Comparison of ENCODE assay signal across 1 cellular context in the genomic region with DNA sequence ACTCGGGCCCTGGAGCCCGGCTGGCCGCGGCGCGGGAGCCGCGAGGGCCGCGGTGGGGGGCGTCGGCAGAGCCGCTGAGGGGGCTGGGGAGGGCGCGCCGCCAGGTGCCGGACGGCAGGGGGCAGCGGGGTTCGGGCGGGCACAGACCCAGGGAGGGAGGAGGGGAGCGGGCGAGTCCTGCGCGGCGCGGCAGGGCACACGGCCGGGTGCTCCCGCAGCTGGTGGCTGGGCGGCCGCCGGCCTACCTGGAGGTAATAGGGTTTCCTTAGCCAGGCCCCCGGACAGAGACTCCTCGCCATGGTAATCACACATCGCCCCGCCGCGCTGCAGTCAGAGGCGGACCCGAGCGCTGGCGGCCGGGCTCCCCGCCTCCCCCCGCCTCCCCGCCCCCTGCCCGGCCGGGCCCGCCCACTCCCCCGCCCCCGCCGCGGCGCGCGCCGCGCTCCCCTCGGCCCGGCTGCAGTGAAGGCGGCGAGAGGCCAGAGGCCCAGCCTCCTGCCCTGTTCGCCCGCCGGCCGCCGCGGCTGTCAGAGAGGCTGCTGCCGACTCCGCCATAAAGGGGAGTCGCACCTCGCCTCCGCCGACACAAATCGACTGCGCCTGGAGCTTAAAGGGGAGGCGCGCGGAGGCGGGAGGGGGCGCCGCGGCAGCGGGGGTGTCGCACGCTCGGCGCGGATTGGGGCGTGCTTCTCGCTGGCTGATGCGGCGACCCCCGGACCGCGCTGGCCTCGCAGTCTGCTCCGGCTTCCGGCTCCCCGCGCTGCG.
TF ChIP-seq lines count a peak whose summit lies in the region.

A gene (minus strand): TSS at position 332 of the 765 bp plus-strand sequence. CDS start 33 bp downstream, at position 299.

TF ChIP-seq in HepG2, 621 proteins besides CTCF, POLR2A, EP300 and RAD21 (continued from another document and continues in another):
- TF ChIP-seq SP5 (CRISPR knock-in tag; IDR thresholded peaks at IDR 0.05; ENCODE audit: borderline replicate concordance, low read depth) = peak; percentile 21; the same call in 1 of the 2 replicates
- TF ChIP-seq BORCS8-MEF2B (CRISPR knock-in tag; IDR thresholded peaks at IDR 0.05) = peak; percentile 62; the same call in 1 of the 2 replicates
- TF ChIP-seq JUN (CRISPR knock-in tag; IDR thresholded peaks at IDR 0.05) = 0 out of 2 replicates have a peak, but pooled peaks have one; percentile 15
- no peak for TF ChIP-seq ZFAT (CRISPR knock-in tag; conservative IDR thresholded peaks at IDR 0.05)
- TF ChIP-seq RFXAP (CRISPR knock-in tag; IDR thresholded peaks at IDR 0.05; ENCODE audit: borderline replicate concordance) = peak; percentile 43; the same call in 1 of the 2 replicates
- TF ChIP-seq, protein P1, sequence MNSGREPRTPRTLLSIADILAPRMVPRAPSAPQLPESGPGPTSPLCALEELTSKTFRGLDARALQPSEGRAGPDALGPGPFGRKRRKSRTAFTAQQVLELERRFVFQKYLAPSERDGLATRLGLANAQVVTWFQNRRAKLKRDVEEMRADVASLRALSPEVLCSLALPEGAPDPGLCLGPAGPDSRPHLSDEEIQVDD (CRISPR knock-in tag; IDR thresholded peaks at IDR 0.05; ENCODE audit: borderline replicate concordance) = peak; percentile 62; the same call in 1 of the 2 replicates
- TF ChIP-seq, protein P2, sequence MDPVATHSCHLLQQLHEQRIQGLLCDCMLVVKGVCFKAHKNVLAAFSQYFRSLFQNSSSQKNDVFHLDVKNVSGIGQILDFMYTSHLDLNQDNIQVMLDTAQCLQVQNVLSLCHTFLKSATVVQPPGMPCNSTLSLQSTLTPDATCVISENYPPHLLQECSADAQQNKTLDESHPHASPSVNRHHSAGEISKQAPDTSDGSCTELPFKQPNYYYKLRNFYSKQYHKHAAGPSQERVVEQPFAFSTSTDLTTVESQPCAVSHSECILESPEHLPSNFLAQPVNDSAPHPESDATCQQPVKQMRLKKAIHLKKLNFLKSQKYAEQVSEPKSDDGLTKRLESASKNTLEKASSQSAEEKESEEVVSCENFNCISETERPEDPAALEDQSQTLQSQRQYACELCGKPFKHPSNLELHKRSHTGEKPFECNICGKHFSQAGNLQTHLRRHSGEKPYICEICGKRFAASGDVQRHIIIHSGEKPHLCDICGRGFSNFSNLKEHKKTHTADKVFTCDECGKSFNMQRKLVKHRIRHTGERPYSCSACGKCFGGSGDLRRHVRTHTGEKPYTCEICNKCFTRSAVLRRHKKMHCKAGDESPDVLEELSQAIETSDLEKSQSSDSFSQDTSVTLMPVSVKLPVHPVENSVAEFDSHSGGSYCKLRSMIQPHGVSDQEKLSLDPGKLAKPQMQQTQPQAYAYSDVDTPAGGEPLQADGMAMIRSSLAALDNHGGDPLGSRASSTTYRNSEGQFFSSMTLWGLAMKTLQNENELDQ (CRISPR knock-in tag; IDR thresholded peaks at IDR 0.05; ENCODE audit: borderline replicate concordance) = no peak
- TF ChIP-seq ZMYM3 (CRISPR knock-in tag; IDR thresholded peaks at IDR 0.05) = 0 out of 2 replicates have a peak, but pooled peaks have one; percentile 13
- TF ChIP-seq ZIK1 (CRISPR knock-in tag; IDR thresholded peaks at IDR 0.05; ENCODE audit: borderline replicate concordance, low read depth) = 0 out of 2 replicates have a peak, but pooled peaks have one; percentile 15
- peak; percentile 35; the same call in 1 of the 2 replicates for TF ChIP-seq ZNF543 (CRISPR knock-in tag; IDR thresholded peaks at IDR 0.05)
- peak; percentile 45; the same call in 1 of the 2 replicates for TF ChIP-seq KMT2A (CRISPR knock-in tag; IDR thresholded peaks at IDR 0.05)
- TF ChIP-seq, protein P3, sequence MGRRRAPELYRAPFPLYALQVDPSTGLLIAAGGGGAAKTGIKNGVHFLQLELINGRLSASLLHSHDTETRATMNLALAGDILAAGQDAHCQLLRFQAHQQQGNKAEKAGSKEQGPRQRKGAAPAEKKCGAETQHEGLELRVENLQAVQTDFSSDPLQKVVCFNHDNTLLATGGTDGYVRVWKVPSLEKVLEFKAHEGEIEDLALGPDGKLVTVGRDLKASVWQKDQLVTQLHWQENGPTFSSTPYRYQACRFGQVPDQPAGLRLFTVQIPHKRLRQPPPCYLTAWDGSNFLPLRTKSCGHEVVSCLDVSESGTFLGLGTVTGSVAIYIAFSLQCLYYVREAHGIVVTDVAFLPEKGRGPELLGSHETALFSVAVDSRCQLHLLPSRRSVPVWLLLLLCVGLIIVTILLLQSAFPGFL (CRISPR knock-in tag; IDR thresholded peaks at IDR 0.05) = no peak
- no peak for TF ChIP-seq HCFC1 (IDR thresholded peaks at IDR 0.05; ENCODE audit: low read depth, low read length)
- no peak for TF ChIP-seq SMAD3 (CRISPR knock-in tag; IDR thresholded peaks at IDR 0.05)
- TF ChIP-seq, protein P4, sequence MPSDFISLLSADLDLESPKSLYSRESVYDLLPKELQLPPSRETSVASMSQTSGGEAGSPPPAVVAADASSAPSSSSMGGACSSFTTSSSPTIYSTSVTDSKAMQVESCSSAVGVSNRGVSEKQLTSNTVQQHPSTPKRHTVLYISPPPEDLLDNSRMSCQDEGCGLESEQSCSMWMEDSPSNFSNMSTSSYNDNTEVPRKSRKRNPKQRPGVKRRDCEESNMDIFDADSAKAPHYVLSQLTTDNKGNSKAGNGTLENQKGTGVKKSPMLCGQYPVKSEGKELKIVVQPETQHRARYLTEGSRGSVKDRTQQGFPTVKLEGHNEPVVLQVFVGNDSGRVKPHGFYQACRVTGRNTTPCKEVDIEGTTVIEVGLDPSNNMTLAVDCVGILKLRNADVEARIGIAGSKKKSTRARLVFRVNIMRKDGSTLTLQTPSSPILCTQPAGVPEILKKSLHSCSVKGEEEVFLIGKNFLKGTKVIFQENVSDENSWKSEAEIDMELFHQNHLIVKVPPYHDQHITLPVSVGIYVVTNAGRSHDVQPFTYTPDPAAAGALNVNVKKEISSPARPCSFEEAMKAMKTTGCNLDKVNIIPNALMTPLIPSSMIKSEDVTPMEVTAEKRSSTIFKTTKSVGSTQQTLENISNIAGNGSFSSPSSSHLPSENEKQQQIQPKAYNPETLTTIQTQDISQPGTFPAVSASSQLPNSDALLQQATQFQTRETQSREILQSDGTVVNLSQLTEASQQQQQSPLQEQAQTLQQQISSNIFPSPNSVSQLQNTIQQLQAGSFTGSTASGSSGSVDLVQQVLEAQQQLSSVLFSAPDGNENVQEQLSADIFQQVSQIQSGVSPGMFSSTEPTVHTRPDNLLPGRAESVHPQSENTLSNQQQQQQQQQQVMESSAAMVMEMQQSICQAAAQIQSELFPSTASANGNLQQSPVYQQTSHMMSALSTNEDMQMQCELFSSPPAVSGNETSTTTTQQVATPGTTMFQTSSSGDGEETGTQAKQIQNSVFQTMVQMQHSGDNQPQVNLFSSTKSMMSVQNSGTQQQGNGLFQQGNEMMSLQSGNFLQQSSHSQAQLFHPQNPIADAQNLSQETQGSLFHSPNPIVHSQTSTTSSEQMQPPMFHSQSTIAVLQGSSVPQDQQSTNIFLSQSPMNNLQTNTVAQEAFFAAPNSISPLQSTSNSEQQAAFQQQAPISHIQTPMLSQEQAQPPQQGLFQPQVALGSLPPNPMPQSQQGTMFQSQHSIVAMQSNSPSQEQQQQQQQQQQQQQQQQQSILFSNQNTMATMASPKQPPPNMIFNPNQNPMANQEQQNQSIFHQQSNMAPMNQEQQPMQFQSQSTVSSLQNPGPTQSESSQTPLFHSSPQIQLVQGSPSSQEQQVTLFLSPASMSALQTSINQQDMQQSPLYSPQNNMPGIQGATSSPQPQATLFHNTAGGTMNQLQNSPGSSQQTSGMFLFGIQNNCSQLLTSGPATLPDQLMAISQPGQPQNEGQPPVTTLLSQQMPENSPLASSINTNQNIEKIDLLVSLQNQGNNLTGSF (CRISPR knock-in tag; IDR thresholded peaks at IDR 0.05) = no peak
- peak; percentile 73; the same call in 1 of the 2 replicates for TF ChIP-seq SALL1 (CRISPR knock-in tag; IDR thresholded peaks at IDR 0.05)
- TF ChIP-seq, protein P5, sequence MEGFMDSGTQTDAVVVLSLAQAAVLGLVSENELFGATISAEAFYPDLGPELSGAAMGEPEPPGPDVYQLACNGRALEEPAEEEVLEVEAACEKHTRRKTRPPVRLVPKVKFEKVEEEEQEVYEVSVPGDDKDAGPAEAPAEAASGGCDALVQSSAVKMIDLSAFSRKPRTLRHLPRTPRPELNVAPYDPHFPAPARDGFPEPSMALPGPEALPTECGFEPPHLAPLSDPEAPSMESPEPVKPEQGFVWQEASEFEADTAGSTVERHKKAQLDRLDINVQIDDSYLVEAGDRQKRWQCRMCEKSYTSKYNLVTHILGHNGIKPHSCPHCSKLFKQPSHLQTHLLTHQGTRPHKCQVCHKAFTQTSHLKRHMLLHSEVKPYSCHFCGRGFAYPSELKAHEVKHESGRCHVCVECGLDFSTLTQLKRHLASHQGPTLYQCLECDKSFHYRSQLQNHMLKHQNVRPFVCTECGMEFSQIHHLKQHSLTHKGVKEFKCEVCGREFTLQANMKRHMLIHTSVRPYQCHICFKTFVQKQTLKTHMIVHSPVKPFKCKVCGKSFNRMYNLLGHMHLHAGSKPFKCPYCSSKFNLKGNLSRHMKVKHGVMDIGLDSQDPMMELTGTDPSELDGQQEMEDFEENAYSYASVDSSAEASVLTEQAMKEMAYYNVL (CRISPR knock-in tag; IDR thresholded peaks at IDR 0.05; ENCODE audit: borderline replicate concordance) = peak; percentile 57; the same call in 1 of the 2 replicates
- TF ChIP-seq ZNF451 (CRISPR knock-in tag; IDR thresholded peaks at IDR 0.05) = no peak
- TF ChIP-seq CEBPG (CRISPR knock-in tag; IDR thresholded peaks at IDR 0.05) = no peak
- TF ChIP-seq RNF2 (conservative IDR thresholded peaks at IDR 0.05; ENCODE audit: low read depth) = 0 out of 2 replicates have a peak, but pooled peaks have one; percentile 26
- TF ChIP-seq SMAD1 (CRISPR knock-in tag; IDR thresholded peaks at IDR 0.05; ENCODE audit: borderline replicate concordance, low read depth) = peak; percentile 25; the same call in 1 of the 2 replicates
- 0 out of 2 replicates have a peak, but pooled peaks have one; percentile 35 for TF ChIP-seq SNAPC2 (CRISPR knock-in tag; IDR thresholded peaks at IDR 0.05)
- TF ChIP-seq ZNF207 (IDR thresholded peaks at IDR 0.05; ENCODE audit: borderline replicate concordance) = no peak
- no peak for TF ChIP-seq ZNF3 (CRISPR knock-in tag; IDR thresholded peaks at IDR 0.05)
- TF ChIP-seq ZNF788 (CRISPR knock-in tag; IDR thresholded peaks at IDR 0.05; ENCODE audit: borderline replicate concordance) = peak; percentile 38; the same call in 1 of the 2 replicates
- TF ChIP-seq, protein P6, sequence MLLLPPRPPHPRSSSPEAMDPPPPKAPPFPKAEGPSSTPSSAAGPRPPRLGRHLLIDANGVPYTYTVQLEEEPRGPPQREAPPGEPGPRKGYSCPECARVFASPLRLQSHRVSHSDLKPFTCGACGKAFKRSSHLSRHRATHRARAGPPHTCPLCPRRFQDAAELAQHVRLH (CRISPR knock-in tag; IDR thresholded peaks at IDR 0.05; ENCODE audit: borderline replicate concordance, low read depth) = peak; percentile 34; the same call in 1 of the 2 replicates
- peak; percentile 70; the same call in 1 of the 2 replicates for TF ChIP-seq MEIS2 (CRISPR knock-in tag; IDR thresholded peaks at IDR 0.05)
- TF ChIP-seq ZNF10 (CRISPR knock-in tag; IDR thresholded peaks at IDR 0.05; ENCODE audit: borderline replicate concordance, low read depth) = no peak
- TF ChIP-seq FLYWCH1 (CRISPR knock-in tag; IDR thresholded peaks at IDR 0.05) = no peak
- TF ChIP-seq BCL6 (CRISPR knock-in tag; IDR thresholded peaks at IDR 0.05) = peak; percentile 18; the same call in 1 of the 2 replicates
- 0 out of 2 replicates have a peak, but pooled peaks have one; percentile 23 for TF ChIP-seq ELF3 (CRISPR knock-in tag; IDR thresholded peaks at IDR 0.05)
- TF ChIP-seq RBFOX2 (IDR thresholded peaks at IDR 0.05; ENCODE audit: low read depth, low read length) = peak; percentile 55
- TF ChIP-seq, protein P7, sequence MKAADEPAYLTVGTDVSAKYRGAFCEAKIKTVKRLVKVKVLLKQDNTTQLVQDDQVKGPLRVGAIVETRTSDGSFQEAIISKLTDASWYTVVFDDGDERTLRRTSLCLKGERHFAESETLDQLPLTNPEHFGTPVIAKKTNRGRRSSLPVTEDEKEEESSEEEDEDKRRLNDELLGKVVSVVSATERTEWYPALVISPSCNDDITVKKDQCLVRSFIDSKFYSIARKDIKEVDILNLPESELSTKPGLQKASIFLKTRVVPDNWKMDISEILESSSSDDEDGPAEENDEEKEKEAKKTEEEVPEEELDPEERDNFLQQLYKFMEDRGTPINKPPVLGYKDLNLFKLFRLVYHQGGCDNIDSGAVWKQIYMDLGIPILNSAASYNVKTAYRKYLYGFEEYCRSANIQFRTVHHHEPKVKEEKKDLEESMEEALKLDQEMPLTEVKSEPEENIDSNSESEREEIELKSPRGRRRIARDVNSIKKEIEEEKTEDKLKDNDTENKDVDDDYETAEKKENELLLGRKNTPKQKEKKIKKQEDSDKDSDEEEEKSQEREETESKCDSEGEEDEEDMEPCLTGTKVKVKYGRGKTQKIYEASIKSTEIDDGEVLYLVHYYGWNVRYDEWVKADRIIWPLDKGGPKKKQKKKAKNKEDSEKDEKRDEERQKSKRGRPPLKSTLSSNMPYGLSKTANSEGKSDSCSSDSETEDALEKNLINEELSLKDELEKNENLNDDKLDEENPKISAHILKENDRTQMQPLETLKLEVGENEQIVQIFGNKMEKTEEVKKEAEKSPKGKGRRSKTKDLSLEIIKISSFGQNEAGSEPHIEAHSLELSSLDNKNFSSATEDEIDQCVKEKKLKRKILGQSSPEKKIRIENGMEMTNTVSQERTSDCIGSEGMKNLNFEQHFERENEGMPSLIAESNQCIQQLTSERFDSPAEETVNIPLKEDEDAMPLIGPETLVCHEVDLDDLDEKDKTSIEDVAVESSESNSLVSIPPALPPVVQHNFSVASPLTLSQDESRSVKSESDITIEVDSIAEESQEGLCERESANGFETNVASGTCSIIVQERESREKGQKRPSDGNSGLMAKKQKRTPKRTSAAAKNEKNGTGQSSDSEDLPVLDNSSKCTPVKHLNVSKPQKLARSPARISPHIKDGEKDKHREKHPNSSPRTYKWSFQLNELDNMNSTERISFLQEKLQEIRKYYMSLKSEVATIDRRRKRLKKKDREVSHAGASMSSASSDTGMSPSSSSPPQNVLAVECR (CRISPR knock-in tag; IDR thresholded peaks at IDR 0.05; ENCODE audit: borderline replicate concordance) = peak; percentile 82
- 0 out of 2 replicates have a peak, but pooled peaks have one; percentile 18 for TF ChIP-seq EEA1 (CRISPR knock-in tag; IDR thresholded peaks at IDR 0.05; ENCODE audit: borderline replicate concordance)
- no peak for TF ChIP-seq SP140L (CRISPR knock-in tag; IDR thresholded peaks at IDR 0.05; ENCODE audit: borderline replicate concordance)
- TF ChIP-seq, protein P8, sequence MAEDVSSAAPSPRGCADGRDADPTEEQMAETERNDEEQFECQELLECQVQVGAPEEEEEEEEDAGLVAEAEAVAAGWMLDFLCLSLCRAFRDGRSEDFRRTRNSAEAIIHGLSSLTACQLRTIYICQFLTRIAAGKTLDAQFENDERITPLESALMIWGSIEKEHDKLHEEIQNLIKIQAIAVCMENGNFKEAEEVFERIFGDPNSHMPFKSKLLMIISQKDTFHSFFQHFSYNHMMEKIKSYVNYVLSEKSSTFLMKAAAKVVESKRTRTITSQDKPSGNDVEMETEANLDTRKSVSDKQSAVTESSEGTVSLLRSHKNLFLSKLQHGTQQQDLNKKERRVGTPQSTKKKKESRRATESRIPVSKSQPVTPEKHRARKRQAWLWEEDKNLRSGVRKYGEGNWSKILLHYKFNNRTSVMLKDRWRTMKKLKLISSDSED (CRISPR knock-in tag; IDR thresholded peaks at IDR 0.05) = 0 out of 2 replicates have a peak, but pooled peaks have one; percentile 18
